20 cellular contexts compared by ENCODE assay signal in the genomic region with DNA sequence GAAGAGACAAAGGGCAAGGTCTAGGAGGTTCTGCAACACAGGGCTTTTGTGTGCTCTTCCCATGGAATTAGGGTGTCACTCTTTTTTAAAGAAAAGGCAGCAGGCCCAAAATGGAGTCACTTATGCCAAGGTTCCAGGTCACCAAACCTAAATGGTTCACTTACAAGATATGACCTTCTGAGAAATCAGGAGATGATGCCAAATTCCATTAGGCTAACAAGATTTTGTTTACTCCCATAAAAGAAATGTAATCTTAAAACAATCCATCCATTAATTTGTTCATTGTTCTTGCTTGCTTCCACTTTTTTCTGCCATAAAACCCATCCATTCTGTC.
A peak's percentile ranks its signal among the peaks of the same experiment; 100 is the strongest.
DNase-seq lines count a peak whose midpoint lies in the region; ATAC-seq, FAIRE-seq and TF ChIP-seq lines count a peak whose summit lies in the region.
"Had no signal": no experiment of that assay in that cellular context is flagged by ENCODE, and none has a peak within 500 bp of the region (broad histone marks: within the 10 kb centered on the region; RNA-seq: fewer than 3 reads in every experiment).

No MANE protein-coding gene starts in this region.

- no peaks in the 10 kb centered on the region for H3F3A ChIP-seq in PC-3 (ENCODE audit: low read length, unreplicated experiment)

- no peaks in the 10 kb centered on the region for H3K9me2 ChIP-seq in PC-3 (replicated peaks; ENCODE audit: low read length)

- TF ChIP-seq CTCF in MCF 10A (IDR thresholded peaks at IDR 0.05; ENCODE audit: unreplicated experiment) (no peak), mammary epithelial cell (conservative IDR thresholded peaks at IDR 0.05 in 1 of 2, IDR thresholded peaks at IDR 0.05 in 1 of 2; ENCODE audit: extremely low read depth in 1 of 2, insufficient read depth in 1 of 2, low read depth in 1 of 2, low read length in 2 of 2) (no peak), PC-3 (conservative IDR thresholded peaks at IDR 0.05; ENCODE audit: low read depth, low read length) (no peak), K562 (IDR thresholded peaks at IDR 0.05 in 2 of 3, conservative IDR thresholded peaks at IDR 0.05 in 1 of 3; ENCODE audit: insufficient read depth in 2 of 3, low read depth in 1 of 3, low read length in 3 of 3) (no peak), glutamatergic neuron (IDR thresholded peaks at IDR 0.05; ENCODE audit: partially characterized antibody, unreplicated experiment) (no peak)

- H3K4me1 ChIP-seq in mammary epithelial cell (ENCODE audit: insufficient read depth, low read length) (peaks cover 20% of the 10 kb centered on the region), PC-3 (ENCODE audit: insufficient read depth, low read length) (peaks cover 21% of the 10 kb centered on the region), K562 (replicated peaks in 1 of 2; ENCODE audit: control insufficient read depth in 2 of 2, insufficient read depth in 2 of 2, low read length in 2 of 2) (no peaks in the 10 kb centered on the region)

- BruUV-seq in MCF 10A (replicated peaks; lab: Mats Ljungman, UMichigan) (no TSS peak), mammary epithelial cell (replicated peaks; lab: Mats Ljungman, UMichigan) (no TSS peak), PC-3 (replicated peaks; lab: Mats Ljungman, UMichigan) (no TSS peak), K562 (replicated peaks; lab: Mats Ljungman, UMichigan) (no TSS peak)

- no peak overlapping the region for H3K4me2 ChIP-seq in mammary epithelial cell (ENCODE audit: insufficient read depth, low read depth, low read length)
- peak overlapping the region; percentile 31; the same call in 1 of the 2 replicates for H3K4me2 ChIP-seq in PC-3 (ENCODE audit: low read length)
- no peak overlapping the region for H3K4me2 ChIP-seq in K562 (ENCODE audit: insufficient read depth, low read length)

- H3K79me2 ChIP-seq in mammary epithelial cell (ENCODE audit: insufficient read depth, low read length) (no peaks in the 10 kb centered on the region), PC-3 (ENCODE audit: low read length) (no peaks in the 10 kb centered on the region), K562 (ENCODE audit: control insufficient read depth, insufficient read depth, low read length) (no peaks in the 10 kb centered on the region)

- no peak overlapping the region for H3K9ac ChIP-seq in mammary epithelial cell (ENCODE audit: insufficient read depth, low read length)
- no peak overlapping the region for H3K9ac ChIP-seq in PC-3 (ENCODE audit: low read length)
- H3K9ac ChIP-seq in K562 (ENCODE audit: insufficient read depth in 1 of 2, low read depth in 2 of 2, low read length in 2 of 2): no peak overlapping the region
- H3K9ac ChIP-seq: GM23248 had no signal

- H4K20me1 ChIP-seq in mammary epithelial cell (ENCODE audit: insufficient read depth, low read length) (no peaks in the 10 kb centered on the region), PC-3 (ENCODE audit: low read length) (no peaks in the 10 kb centered on the region), K562 (replicated peaks; ENCODE audit: control insufficient read depth, insufficient read depth, low read length) (no peaks in the 10 kb centered on the region)

- H3K4me3 ChIP-seq in mammary epithelial cell (replicated peaks in 1 of 3; ENCODE audit: insufficient read depth in 1 of 3, low read depth in 2 of 3, low read length in 3 of 3) (no peak overlapping the region), PC-3 (ENCODE audit: low read length) (no peak overlapping the region), K562 (no peak overlapping the region)
- H3K4me3 ChIP-seq: GM23248 had no signal

- no peak for TF ChIP-seq EP300 in K562 (IDR thresholded peaks at IDR 0.05; ENCODE audit: low read length)

- H2AFZ ChIP-seq in mammary epithelial cell (ENCODE audit: low read depth, low read length) (no peak overlapping the region), PC-3 (ENCODE audit: low read length) (no peak overlapping the region), K562 (ENCODE audit: low read depth, low read length) (no peak overlapping the region)
- H2AFZ ChIP-seq: GM23248 had no signal

- H3K4me3 Mint-ChIP-seq in MCF 10A (ENCODE audit: unreplicated experiment) (no peak overlapping the region), glutamatergic neuron (ENCODE audit: unreplicated experiment) (no peak overlapping the region)
- no peak overlapping the region for H3K4me3 Mint-ChIP-seq in activated naive CD4-positive, alpha-beta T cell treated with anti-CD3 and anti-CD28 coated beads for 36 hours
- H3K4me3 Mint-ChIP-seq: CD4-positive, alpha-beta memory T cell had no signal

- H3K27me3 Mint-ChIP-seq in MCF 10A (ENCODE audit: insufficient read depth, unreplicated experiment): no peaks in the 10 kb centered on the region
- peaks cover 4% of the 10 kb centered on the region for H3K27me3 Mint-ChIP-seq in glutamatergic neuron (ENCODE audit: unreplicated experiment)
- no peaks in the 10 kb centered on the region for H3K27me3 Mint-ChIP-seq in activated naive CD4-positive, alpha-beta T cell treated with anti-CD3 and anti-CD28 coated beads for 36 hours (ENCODE audit: low read depth)
- H3K27me3 Mint-ChIP-seq: CD4-positive, alpha-beta memory T cell had no signal

- H3K9me3 ChIP-seq in mammary epithelial cell (replicated peaks; ENCODE audit: insufficient read depth, low read length): no peaks in the 10 kb centered on the region
- no peaks in the 10 kb centered on the region for H3K9me3 ChIP-seq in PC-3 (ENCODE audit: low read length)
- no peaks in the 10 kb centered on the region for H3K9me3 ChIP-seq in K562 (replicated peaks; ENCODE audit: control insufficient read depth, insufficient read depth, low read depth, low read length)

- no peak for ATAC-seq in PC-3
- no peak for ATAC-seq in K562
- no peak for ATAC-seq in HG03432 (IDR thresholded peaks at IDR 0.05; ENCODE audit: unreplicated experiment)

- DNase-seq in MCF 10A (ENCODE audit: unreplicated experiment): no peak
- no peak for DNase-seq in mammary epithelial cell
- no peak for DNase-seq in PC-3
- no peak for DNase-seq in K562 (ENCODE audit: extremely low read depth in 1 of 4, low spot score in 3 of 4)
- no peak for DNase-seq in glutamatergic neuron
- DNase-seq in activated naive CD4-positive, alpha-beta T cell treated with anti-CD3 and anti-CD28 coated beads for 36 hours: no peak
- no peak for DNase-seq in germinal center (ENCODE audit: low spot score)
- DNase-seq: C1 segment of cervical spinal cord; CD4-positive, alpha-beta memory T cell; COR-L47; DMS153; DND-41; H7 had no signal

- H3K36me3 Mint-ChIP-seq in MCF 10A (ENCODE audit: insufficient read depth, unreplicated experiment) (peaks cover 16% of the 10 kb centered on the region), glutamatergic neuron (ENCODE audit: unreplicated experiment) (no peaks in the 10 kb centered on the region)
- peaks cover 2% of the 10 kb centered on the region for H3K36me3 Mint-ChIP-seq in activated naive CD4-positive, alpha-beta T cell treated with anti-CD3 and anti-CD28 coated beads for 36 hours (ENCODE audit: low read depth)

- no peak for TF ChIP-seq POLR2A in K562 (conservative IDR thresholded peaks at IDR 0.05)

- dilution Hi-C loops in mammary epithelial cell (cut with HindIII; ENCODE audit: low sequenced_read_pairs): no loop called here

- H3K36me3 ChIP-seq in mammary epithelial cell (ENCODE audit: insufficient read depth, low read length) (no peaks in the 10 kb centered on the region), PC-3 (ENCODE audit: low read depth, low read length) (no peaks in the 10 kb centered on the region), K562 (ENCODE audit: control insufficient read depth, insufficient read depth, low read length) (no peaks in the 10 kb centered on the region)

- H3K4me1 Mint-ChIP-seq in MCF 10A (ENCODE audit: insufficient read depth, unreplicated experiment) (peaks cover 14% of the 10 kb centered on the region), glutamatergic neuron (ENCODE audit: low read depth, unreplicated experiment) (peaks cover 39% of the 10 kb centered on the region)
- no peaks in the 10 kb centered on the region for H3K4me1 Mint-ChIP-seq in activated naive CD4-positive, alpha-beta T cell treated with anti-CD3 and anti-CD28 coated beads for 36 hours (ENCODE audit: low read depth)
- H3K4me1 Mint-ChIP-seq: CD4-positive, alpha-beta memory T cell had no signal

- POLR2A ChIA-PET in MCF 10A (lab: Yijun Ruan, JAX): interaction anchor here (1.3 to 6.0 kb wide), 2 partner anchors 8 to 10 kb away, joined by 6 to 30 read pairs; no protein-coding TSS in a partner anchor
- POLR2A ChIA-PET in PC-3 (lab: Charles Lee; ENCODE audit: unreplicated experiment): interaction anchor here (0.7 kb wide), 1 partner anchor 9 kb away, joined by 4 read pairs; no protein-coding TSS in a partner anchor
- POLR2A ChIA-PET in K562 (lab: Yijun Ruan, JAX): no interaction called here

- H3K27ac Mint-ChIP-seq in MCF 10A (ENCODE audit: low read depth, unreplicated experiment): peak overlapping the region; percentile 80
- peak overlapping the region; percentile 26 for H3K27ac Mint-ChIP-seq in glutamatergic neuron (ENCODE audit: unreplicated experiment)
- no peak overlapping the region for H3K27ac Mint-ChIP-seq in activated naive CD4-positive, alpha-beta T cell treated with anti-CD3 and anti-CD28 coated beads for 36 hours
- H3K27ac Mint-ChIP-seq: CD4-positive, alpha-beta memory T cell had no signal

- FAIRE-seq in K562 (lab: Jason Lieb, UNC): no peak
- FAIRE-seq: A204.1, GM12892, GM19239, H1 had no signal

- in situ Hi-C loops in mammary epithelial cell (cut with MboI; ENCODE audit: low sequenced_read_pairs in 2 of 2) (no loop called here), K562 (cut with MboI) (no loop called here)

- H3K27me3 ChIP-seq in mammary epithelial cell (ENCODE audit: insufficient read depth, low read length): no peaks in the 10 kb centered on the region
- no peaks in the 10 kb centered on the region for H3K27me3 ChIP-seq in PC-3 (ENCODE audit: low read length)
- H3K27me3 ChIP-seq in K562 (ENCODE audit: control insufficient read depth in 2 of 2, insufficient read depth in 2 of 2, low read length in 2 of 2): no peaks in the 10 kb centered on the region

- H3K9me3 Mint-ChIP-seq in MCF 10A (ENCODE audit: unreplicated experiment) (no peaks in the 10 kb centered on the region), glutamatergic neuron (ENCODE audit: unreplicated experiment) (peaks cover 6% of the 10 kb centered on the region)
- H3K9me3 Mint-ChIP-seq in activated naive CD4-positive, alpha-beta T cell treated with anti-CD3 and anti-CD28 coated beads for 36 hours: no peaks in the 10 kb centered on the region
- H3K9me3 Mint-ChIP-seq: CD4-positive, alpha-beta memory T cell had no signal

- no peaks in the 10 kb centered on the region for H3K9me1 ChIP-seq in K562 (ENCODE audit: control insufficient read depth, insufficient read depth, low read length)

- CTCF ChIA-PET in MCF 10A (lab: Yijun Ruan, JAX): no interaction called here
- CTCF ChIA-PET in mammary epithelial cell (lab: Charles Lee; ENCODE audit: low non-redundant PET): no interaction called here
- CTCF ChIA-PET in PC-3 (lab: Charles Lee): no interaction called here
- CTCF ChIA-PET in K562 (lab: Yijun Ruan, JAX; ENCODE audit: low intra/inter-chr PET ratio): no interaction called here
- CTCF ChIA-PET in activated naive CD4-positive, alpha-beta T cell treated with anti-CD3 and anti-CD28 coated beads for 36 hours (lab: Charles Lee): interaction anchor here (1.2 kb wide), 1 partner anchor 12 kb away, joined by 3 read pairs; no protein-coding TSS in a partner anchor

- TF ChIP-seq RAD21 in K562 (CRISPR knock-in tag; conservative IDR thresholded peaks at IDR 0.05 in 1 of 2, IDR thresholded peaks at IDR 0.05 in 1 of 2): no peak

- no peak overlapping the region for H3K27ac ChIP-seq in mammary epithelial cell (ENCODE audit: insufficient read depth, low read depth, low read length)
- H3K27ac ChIP-seq in PC-3 (ENCODE audit: low read length): peak overlapping the region; percentile 67
- no peak overlapping the region for H3K27ac ChIP-seq in K562 (ENCODE audit: extremely low read depth, low read depth, low read length)
- H3K27ac ChIP-seq: 22Rv1, GM23248 had no signal

- intact Hi-C loops in MCF 10A (cut with micrococcal nuclease): no loop called here
- intact Hi-C loops in mammary epithelial cell (cut with micrococcal nuclease): no loop called here
- intact Hi-C loops in PC-3 (cut with micrococcal nuclease): no loop called here
- intact Hi-C loops in K562 (cut with micrococcal nuclease): no loop called here
- intact Hi-C loops in activated naive CD4-positive, alpha-beta T cell treated with anti-CD3 and anti-CD28 coated beads for 36 hours (cut with micrococcal nuclease): no loop called here
